In the genomic region with DNA sequence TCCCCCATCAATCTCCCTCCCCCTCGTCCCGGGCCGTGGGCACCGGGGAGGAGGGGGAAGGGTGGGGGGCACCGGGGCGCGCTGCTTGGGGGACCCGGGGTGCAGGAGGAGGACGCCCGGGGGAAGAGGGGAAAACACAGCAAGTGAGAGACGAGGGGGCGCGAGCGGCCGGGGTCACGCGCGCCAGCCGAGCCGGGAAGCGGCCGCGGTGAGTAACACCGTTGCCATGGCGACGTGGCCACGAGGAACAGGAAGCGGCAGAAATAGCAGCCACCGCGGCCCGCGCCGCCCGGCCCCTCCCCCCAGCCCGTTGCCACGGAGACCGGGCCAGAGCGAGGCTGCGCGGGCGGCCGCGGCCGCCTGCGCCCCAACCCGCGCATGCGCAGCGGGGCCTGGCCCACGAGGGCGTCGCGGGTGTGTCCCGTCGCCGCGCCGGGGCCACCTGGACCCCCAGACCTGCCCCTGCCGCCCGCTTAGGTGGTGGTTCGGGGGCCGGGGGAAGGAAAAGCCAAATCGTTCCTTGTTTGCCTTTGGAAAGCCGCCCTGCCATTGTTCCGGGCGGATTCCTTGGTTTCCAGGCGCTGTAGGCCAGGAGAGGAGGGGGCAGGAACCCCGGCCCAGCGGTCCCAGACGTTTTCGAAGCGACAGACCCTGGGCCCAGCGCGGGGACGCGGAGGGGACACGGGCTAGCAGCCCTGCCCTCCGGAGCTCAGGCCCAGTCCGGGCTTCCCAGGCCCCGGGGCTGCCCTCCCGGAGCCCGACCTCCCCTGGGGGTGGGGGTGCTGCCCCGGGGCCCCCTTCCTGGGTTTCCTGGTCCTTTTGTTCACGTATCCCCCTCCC, we compare ENCODE assay signal across 8 cellular contexts.
DNase-seq lines count a peak whose midpoint lies in the region; ATAC-seq lines count a peak whose summit lies in the region.

No MANE protein-coding gene starts in this region.

- H3K4me1 ChIP-seq in HUES48 (ENCODE audit: control insufficient read depth, insufficient read depth, low read length) (peaks cover 21% of the 10 kb centered on the region), endocrine pancreas (ENCODE audit: control insufficient read depth, insufficient read depth, low read length) (no peaks in the 10 kb centered on the region), mesendoderm (ENCODE audit: control insufficient read depth, low read depth, low read length) (peaks cover 3% of the 10 kb centered on the region)

- peak overlapping the region; percentile 98 for H3K18ac ChIP-seq in mesendoderm (ENCODE audit: low read length)

- H3K79me2 ChIP-seq in mesendoderm (ENCODE audit: control insufficient read depth, insufficient read depth, low read length), result no peaks in the 10 kb centered on the region

- peak overlapping the region; percentile 10 for H2BK5ac ChIP-seq in mesendoderm (ENCODE audit: low read length)

- no peak overlapping the region for H2BK15ac ChIP-seq in mesendoderm (replicated peaks; ENCODE audit: low read depth)

- WGBS in mesendoderm (ENCODE audit: extremely low coverage, insufficient coverage, low lambda C conversion rate), result no CpG with 5 or more reads among the region's 84 CpGs

- H3K9me3 ChIP-seq in HUES48 (ENCODE audit: control insufficient read depth, insufficient read depth, low read length), result no peaks in the 10 kb centered on the region
- no peaks in the 10 kb centered on the region for H3K9me3 ChIP-seq in endocrine pancreas (ENCODE audit: control insufficient read depth, low read length)

- H3K27ac ChIP-seq in HUES48 (ENCODE audit: low read depth, low read length) (peak overlapping the region; percentile 98), mesendoderm (ENCODE audit: low read depth, low read length) (peak overlapping the region; percentile 76)

- no peaks in the 10 kb centered on the region for H3K36me3 ChIP-seq in HUES48 (ENCODE audit: control insufficient read depth, insufficient read depth, low read length)
- H3K36me3 ChIP-seq in endocrine pancreas (ENCODE audit: control insufficient read depth, insufficient read depth, low read length), result no peaks in the 10 kb centered on the region
- no peaks in the 10 kb centered on the region for H3K36me3 ChIP-seq in mesendoderm (ENCODE audit: control insufficient read depth, insufficient read depth, low read length)

- H3K79me1 ChIP-seq in mesendoderm (ENCODE audit: low read length), result no peaks in the 10 kb centered on the region

- ATAC-seq in GM21390 (IDR thresholded peaks at IDR 0.05; ENCODE audit: unreplicated experiment), result peak; percentile 81

- H3K4me2 ChIP-seq in mesendoderm (ENCODE audit: low read length), result peak overlapping the region; percentile 31

- H3K9ac ChIP-seq in HUES48 (ENCODE audit: low read depth, low read length), result peak overlapping the region; percentile 87
- H3K9ac ChIP-seq in endocrine pancreas (ENCODE audit: control insufficient read depth, insufficient read depth, low read length), result peak overlapping the region; percentile 89
- peak overlapping the region; percentile 73 for H3K9ac ChIP-seq in mesendoderm (ENCODE audit: low read length)

- peak overlapping the region; percentile 85 for H3K56ac ChIP-seq in mesendoderm (ENCODE audit: low read length)

- peak overlapping the region; percentile 91 for H4K8ac ChIP-seq in mesendoderm (ENCODE audit: low read depth, low read length)

- peak overlapping the region; percentile 99 for H3K4ac ChIP-seq in mesendoderm (ENCODE audit: low read depth, low read length)

- H3K27me3 ChIP-seq in HUES48 (ENCODE audit: control insufficient read depth, insufficient read depth, low read length) (no peaks in the 10 kb centered on the region), endocrine pancreas (ENCODE audit: control insufficient read depth, insufficient read depth, low read length) (no peaks in the 10 kb centered on the region), mesendoderm (ENCODE audit: insufficient read depth, low read length, poor library complexity) (no peaks in the 10 kb centered on the region)

- H3K23ac ChIP-seq in mesendoderm (ENCODE audit: low read length), result peak overlapping the region; percentile 1

- peak overlapping the region; percentile 77 for H2BK120ac ChIP-seq in mesendoderm (ENCODE audit: low read depth, low read length)

- no peak overlapping the region for H4K5ac ChIP-seq in mesendoderm (ENCODE audit: low read length)

- H2AK5ac ChIP-seq in mesendoderm (ENCODE audit: low read length), result no peak overlapping the region

- DNase-seq in COR-L47 (lab: John Stamatoyannopoulos, UW) (peak; percentile 98), NOMO-1 treated with dmso at 0.1 percent for 144 hours (lab: John Stamatoyannopoulos, UW; ENCODE audit: unreplicated experiment) (peak; percentile 90), mesendoderm (peak; percentile 97)
- peak; percentile 98 for DNase-seq in activated CD8-positive, alpha-beta memory T cell treated with anti-CD3 and anti-CD28 coated beads, Interleukin-2, amount 50 U/mL, for 1 hour (ENCODE audit: extremely low read depth)
- peak; percentile 99 for DNase-seq in stimulated activated CD8-positive, alpha-beta memory T cell treated with anti-CD3 and anti-CD28 coated beads, Interleukin-12 subunit alpha, Interleukin-12 subunit beta, amount 100 ng/mL, for 24 hours (ENCODE audit: extremely low read depth)

- H3K4me3 ChIP-seq in HUES48 (ENCODE audit: low read depth, low read length), result peak overlapping the region; percentile 60
- H3K4me3 ChIP-seq in endocrine pancreas (ENCODE audit: control insufficient read depth, insufficient read depth, low read length), result no peak overlapping the region
- no peak overlapping the region for H3K4me3 ChIP-seq in mesendoderm (ENCODE audit: low read length)
